Comparison of ENCODE assay signal across 16 cellular contexts in the genomic region with DNA sequence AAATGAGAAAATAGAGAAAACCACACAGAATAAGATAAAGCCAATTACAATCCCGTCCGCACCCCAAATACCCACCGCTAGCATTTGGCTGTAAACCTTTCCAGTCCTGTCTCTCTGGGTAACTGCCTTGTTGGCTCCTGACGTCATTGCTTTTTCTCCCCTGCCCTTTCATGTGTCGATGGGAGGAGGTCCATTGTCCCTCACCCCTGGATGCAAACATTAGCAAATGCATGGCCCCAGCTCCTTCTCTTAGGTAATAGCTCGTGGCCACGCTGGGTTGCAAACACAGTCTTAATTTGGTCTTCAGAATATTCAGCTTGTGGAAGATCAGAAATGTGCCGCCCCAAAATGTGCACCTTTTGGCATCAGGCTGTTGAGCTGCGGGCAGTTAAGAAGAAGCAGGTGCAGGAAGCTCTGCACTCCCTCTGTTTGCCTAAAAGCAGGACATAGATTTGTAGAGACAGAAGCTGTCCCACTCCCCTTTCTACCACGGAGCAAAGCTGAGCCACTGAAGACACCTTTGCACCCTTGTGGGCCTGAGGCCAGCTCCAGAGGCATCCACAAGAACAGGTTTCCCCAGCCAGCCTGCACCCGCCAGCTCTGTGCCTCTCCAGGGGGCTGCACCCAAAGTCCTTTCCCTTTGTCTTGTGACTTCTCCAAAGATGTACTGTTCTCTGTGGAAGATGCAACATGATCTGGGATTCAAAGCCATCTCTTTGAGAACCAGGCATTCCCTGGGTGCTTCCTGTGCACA.
A peak's percentile ranks its signal among the peaks of the same experiment; 100 is the strongest.
DNase-seq lines count a peak whose midpoint lies in the region; ATAC-seq, FAIRE-seq and TF ChIP-seq lines count a peak whose summit lies in the region.
"Had no signal": no experiment of that assay in that cellular context is flagged by ENCODE, and none has a peak within 500 bp of the region (broad histone marks: within the 10 kb centered on the region; RNA-seq: fewer than 3 reads in every experiment).

No MANE protein-coding gene starts in this region.

- DNase-seq in T-helper 2 cell treated with Interferon-gamma antibody and Interleukin-4, amounts not matched to agents 5 μg/mL and 100 μg/mL, for 36 hours (ENCODE audit: low spot score) = no peak
- DNase-seq in T-helper 2 cell (no peak), OCI-LY7 (ENCODE audit: low spot score) (peak; percentile 46), small intestine (no peak), HEK293T (ENCODE audit: extremely low spot score) (no peak), SJCRH30 (no peak)
- peak in 6 of 9 donors; percentile 14 to 45 (median 24) for DNase-seq in naive thymus-derived CD4-positive, alpha-beta T cell
- DNase-seq: activated B cell treated with CpG ODN at 0.5 μM for 24 hours, MG63, ovary, upper lobe of right lung had no signal

- H3K27me3 ChIP-seq in naive thymus-derived CD4-positive, alpha-beta T cell (ENCODE audit: control insufficient read depth in 2 of 2, insufficient read depth in 2 of 2, low read length in 2 of 2) = no peaks in the 10 kb centered on the region
- peaks cover 0 to 3% of the 10 kb centered on the region in 2 donors for H3K27me3 ChIP-seq in small intestine (ENCODE audit: control insufficient read depth in 2 of 2, insufficient read depth in 2 of 2, low read length in 2 of 2)
- H3K27me3 ChIP-seq in SJCRH30 = peaks cover 43% of the 10 kb centered on the region
- H3K27me3 ChIP-seq: ovary had no signal

- POLR2A ChIA-PET in OCI-LY7 (lab: Charles Lee) (interaction anchor here (0.7 to 1.1 kb wide), 3 partner anchors 10 to 52 kb away, joined by 3 to 8 read pairs (median 6); no protein-coding TSS in a partner anchor), HEK293T (lab: Yijun Ruan, JAX) (interaction anchor here (1.5 kb wide), 1 partner anchor 26 kb away, joined by 5 read pairs; no protein-coding TSS in a partner anchor)
- POLR2A ChIA-PET in naive thymus-derived CD4-positive, alpha-beta T cell (lab: Charles Lee) = interaction anchor here (1.3 to 2.1 kb wide), 2 partner anchors 14 to 27 kb away, joined by 4 to 8 read pairs; no protein-coding TSS in a partner anchor

- H3K9me2 ChIP-seq in OCI-LY7 (ENCODE audit: insufficient read depth, low read length) = no peaks in the 10 kb centered on the region

- H3K4me1 Mint-ChIP-seq in T-helper 2 cell treated with Interferon-gamma antibody and Interleukin-4, amounts not matched to agents 5 μg/mL and 100 μg/mL, for 36 hours (ENCODE audit: low read depth) = peaks cover 46% of the 10 kb centered on the region
- peaks cover 28 to 72% (median 54%) of the 10 kb centered on the region in 7 donors for H3K4me1 Mint-ChIP-seq in naive thymus-derived CD4-positive, alpha-beta T cell

- H3K4me3 ChIP-seq in OCI-LY7 (ENCODE audit: low read depth, low read length, poor library complexity, severe bottlenecking) = no peak overlapping the region
- H3K4me3 ChIP-seq in naive thymus-derived CD4-positive, alpha-beta T cell (ENCODE audit: low read length) = no peak overlapping the region
- no peak overlapping the region for H3K4me3 ChIP-seq in small intestine (ENCODE audit: low read depth in 1 of 2, low read length in 2 of 2)
- no peak overlapping the region for H3K4me3 ChIP-seq in SJCRH30
- H3K4me3 ChIP-seq: lung, MG63, ovary, SK-N-MC, upper lobe of right lung had no signal

- H3K27me3 Mint-ChIP-seq in T-helper 2 cell treated with Interferon-gamma antibody and Interleukin-4, amounts not matched to agents 5 μg/mL and 100 μg/mL, for 36 hours (ENCODE audit: low read depth) = no peaks in the 10 kb centered on the region
- no peaks in the 10 kb centered on the region for H3K27me3 Mint-ChIP-seq in naive thymus-derived CD4-positive, alpha-beta T cell

- intact Hi-C loops in OCI-LY7 (cut with micrococcal nuclease; ENCODE audit: unreplicated experiment) = no loop called here
- intact Hi-C loops in naive thymus-derived CD4-positive, alpha-beta T cell (cut with micrococcal nuclease) = loop anchor here (5.0 to 10.0 kb wide), 5 partner anchors 38 to 472 kb away; partner anchors contain the start of gene MGAT5B (in 1 of the 2)

- H3K4me2 ChIP-seq in OCI-LY7 (ENCODE audit: low read length) = peak overlapping the region; percentile 39

- peak overlapping the region; percentile 46 for H3K4me3 Mint-ChIP-seq in T-helper 2 cell treated with Interferon-gamma antibody and Interleukin-4, amounts not matched to agents 5 μg/mL and 100 μg/mL, for 36 hours
- H3K4me3 Mint-ChIP-seq in naive thymus-derived CD4-positive, alpha-beta T cell = peak overlapping the region in 8 of 10 donors; percentile 18 to 88 (median 64)
- H3K4me3 Mint-ChIP-seq: activated B cell treated with CpG ODN at 0.5 μM for 24 hours had no signal

- no peak for ATAC-seq in naive thymus-derived CD4-positive, alpha-beta T cell
- ATAC-seq: upper lobe of right lung had no signal

- H3K9me3 ChIP-seq in KOPT-K1 (ENCODE audit: insufficient read depth, low read length, poor library complexity, severe bottlenecking) (no peaks in the 10 kb centered on the region), OCI-LY7 (ENCODE audit: low read length) (no peaks in the 10 kb centered on the region), small intestine (ENCODE audit: control insufficient read depth, low read depth) (no peaks in the 10 kb centered on the region), SJCRH30 (replicated peaks) (no peaks in the 10 kb centered on the region)
- no peaks in the 10 kb centered on the region for H3K9me3 ChIP-seq in naive thymus-derived CD4-positive, alpha-beta T cell (ENCODE audit: control insufficient read depth in 2 of 3, low read length in 3 of 3)
- H3K9me3 ChIP-seq: MG63, ovary, upper lobe of right lung had no signal

- peak overlapping the region; percentile 69 for H3K27ac Mint-ChIP-seq in T-helper 2 cell treated with Interferon-gamma antibody and Interleukin-4, amounts not matched to agents 5 μg/mL and 100 μg/mL, for 36 hours
- H3K27ac Mint-ChIP-seq in naive thymus-derived CD4-positive, alpha-beta T cell = peak overlapping the region; percentile 74 to 96 (median 90)
- H3K27ac Mint-ChIP-seq: activated B cell treated with CpG ODN at 0.5 μM for 24 hours had no signal

- CTCF ChIA-PET in OCI-LY7 (lab: Charles Lee; ENCODE audit: unreplicated experiment) (interaction anchor here (1.0 kb wide), 1 partner anchor 27 kb away, joined by 3 read pairs; no protein-coding TSS in a partner anchor), HEK293T (lab: Yijun Ruan, JAX) (interaction anchor here (1.3 kb wide), 1 partner anchor 61 kb away, joined by 4 read pairs; no protein-coding TSS in a partner anchor)
- CTCF ChIA-PET in naive thymus-derived CD4-positive, alpha-beta T cell (lab: Charles Lee) = interaction anchor here (0.9 kb wide), 1 partner anchor 54 kb away, joined by 3 read pairs; no protein-coding TSS in a partner anchor

- peak overlapping the region; percentile 21; the same call in 1 of the 2 replicates for H2AFZ ChIP-seq in OCI-LY7 (ENCODE audit: low read length)

- TF ChIP-seq CTCF in OCI-LY7 (conservative IDR thresholded peaks at IDR 0.05; ENCODE audit: low read length) = no peak

- BruUV-seq in OCI-LY7 (replicated peaks; lab: Mats Ljungman, UMichigan) = no TSS peak

- H4K20me1 ChIP-seq in OCI-LY7 (ENCODE audit: insufficient read depth, low read length) = no peaks in the 10 kb centered on the region

- H3K4me1 ChIP-seq in OCI-LY7 (ENCODE audit: insufficient read depth, low read length, poor library complexity, severe bottlenecking) (peaks cover 65% of the 10 kb centered on the region), small intestine (ENCODE audit: control insufficient read depth in 2 of 2, insufficient read depth in 1 of 2, low read depth in 1 of 2, low read length in 1 of 2) (no peaks in the 10 kb centered on the region), SJCRH30 (peaks cover 20% of the 10 kb centered on the region)
- H3K4me1 ChIP-seq in naive thymus-derived CD4-positive, alpha-beta T cell (ENCODE audit: control insufficient read depth in 2 of 2, insufficient read depth in 2 of 2, low read length in 2 of 2) = peaks cover 33 to 57% of the 10 kb centered on the region in 2 donors
- H3K4me1 ChIP-seq: upper lobe of right lung had no signal

- no peaks in the 10 kb centered on the region for H3K79me2 ChIP-seq in OCI-LY7 (ENCODE audit: insufficient read depth, low read depth, low read length)

- H3K27ac ChIP-seq in KOPT-K1 (ENCODE audit: low read depth, low read length, poor library complexity, severe bottlenecking) = peak overlapping the region; percentile 98
- peak overlapping the region; percentile 59 for H3K27ac ChIP-seq in OCI-LY7 (ENCODE audit: low read depth, low read length, poor library complexity, severe bottlenecking)
- peak overlapping the region; percentile 44 for H3K27ac ChIP-seq in naive thymus-derived CD4-positive, alpha-beta T cell (ENCODE audit: low read depth, low read length)
- no peak overlapping the region for H3K27ac ChIP-seq in small intestine (ENCODE audit: low read depth in 1 of 2, low read length in 1 of 2)
- no peak overlapping the region for H3K27ac ChIP-seq in SJCRH30
- H3K27ac ChIP-seq: HL-60, ovary, SK-N-MC, upper lobe of right lung had no signal

- H3K9me3 Mint-ChIP-seq in T-helper 2 cell treated with Interferon-gamma antibody and Interleukin-4, amounts not matched to agents 5 μg/mL and 100 μg/mL, for 36 hours = no peaks in the 10 kb centered on the region
- no peaks in the 10 kb centered on the region for H3K9me3 Mint-ChIP-seq in naive thymus-derived CD4-positive, alpha-beta T cell
- H3K9me3 Mint-ChIP-seq: activated B cell treated with CpG ODN at 0.5 μM for 24 hours had no signal

- 46 to 71% (median 55%) methylated on average over 11 of the region's 11 CpGs for WGBS in small intestine, 3 donors

- no peak for FAIRE-seq in small intestine (lab: Jason Lieb, UNC)
- FAIRE-seq: bronchial epithelial cell had no signal

- H3K36me3 Mint-ChIP-seq in T-helper 2 cell treated with Interferon-gamma antibody and Interleukin-4, amounts not matched to agents 5 μg/mL and 100 μg/mL, for 36 hours (ENCODE audit: low read depth) = peaks cover 3% of the 10 kb centered on the region
- H3K36me3 Mint-ChIP-seq in naive thymus-derived CD4-positive, alpha-beta T cell = peaks cover 0 to 4% (median 0%) of the 10 kb centered on the region in 5 donors

- H3K36me3 ChIP-seq in KOPT-K1 (ENCODE audit: insufficient read depth, low read length) (no peaks in the 10 kb centered on the region), OCI-LY7 (ENCODE audit: insufficient read depth, low read length) (no peaks in the 10 kb centered on the region), small intestine (ENCODE audit: control insufficient read depth in 2 of 2, insufficient read depth in 2 of 2, low read length in 2 of 2) (no peaks in the 10 kb centered on the region), SJCRH30 (no peaks in the 10 kb centered on the region)
- no peaks in the 10 kb centered on the region for H3K36me3 ChIP-seq in naive thymus-derived CD4-positive, alpha-beta T cell (ENCODE audit: control insufficient read depth in 2 of 3, insufficient read depth in 3 of 3, low read length in 3 of 3)
- H3K36me3 ChIP-seq: MG63, ovary, upper lobe of right lung had no signal

TF ChIP-seq in HEK293T, 16 proteins besides CTCF, POLR2A, EP300 and RAD21 (continues in another document):
- TF ChIP-seq CTBP1 (IDR thresholded peaks at IDR 0.05; ENCODE audit: borderline replicate concordance) (no peak), NFRKB (IDR thresholded peaks at IDR 0.05) (no peak), SUZ12 (IDR thresholded peaks at IDR 0.05) (no peak), FOXK2 (IDR thresholded peaks at IDR 0.05) (no peak), TARDBP (IDR thresholded peaks at IDR 0.05) (no peak), LEF1 (IDR thresholded peaks at IDR 0.05; ENCODE audit: borderline replicate concordance) (no peak), ZNF384 (IDR thresholded peaks at IDR 0.05) (no peak)

Comparison
In these comparisons a context has a peak if more than half of its experiments do, and no peak if none do; other contexts are left out.
1. DNase-seq: peak in OCI-LY7 (single experiment) and naive thymus-derived CD4-positive, alpha-beta T cell (6 of 9); none in T-helper 2 cell treated with Interferon-gamma antibody and Interleukin-4, amounts not matched to agents 5 μg/mL and 100 μg/mL, for 36 hours (single experiment), T-helper 2 cell (0 of 5), small intestine (single experiment), HEK293T (single experiment) and SJCRH30 (0 of 2).
2. H3K27ac ChIP-seq: peak in KOPT-K1 (single experiment), OCI-LY7 (single experiment) and naive thymus-derived CD4-positive, alpha-beta T cell (single experiment); none in small intestine (0 of 2) and SJCRH30 (single experiment).